Comparison of ENCODE assay signal across 8 cellular contexts in genomic region chr15:98866503-98866902, GRCh38.
DNase-seq lines count a peak whose midpoint lies in the region; ATAC-seq and TF ChIP-seq lines count a peak whose summit lies in the region.

No MANE protein-coding gene starts in this region.

- peaks cover 36% of the 10 kb centered on the region for H3K79me1 ChIP-seq in mesenchymal stem cell (replicated peaks; ENCODE audit: low read length, poor library complexity, severe bottlenecking)

- peaks cover 3% of the 10 kb centered on the region for H3K4me1 ChIP-seq in mesenchymal stem cell (ENCODE audit: control insufficient read depth, insufficient read depth, low read depth, low read length)

- H2BK12ac ChIP-seq in mesenchymal stem cell (ENCODE audit: low read length in 2 of 2): no peak overlapping the region

- no peak overlapping the region for H2AFZ ChIP-seq in mesenchymal stem cell (ENCODE audit: low read depth, low read length)

- DNase-seq in CD1c-positive myeloid dendritic cell (ENCODE audit: extremely low spot score): peak; percentile 25
- DNase-seq in brain microvascular endothelial cell: peak; percentile 73
- DNase-seq in mesenchymal stem cell: peak; percentile 89
- no peak for DNase-seq in stimulated activated CD4-positive, alpha-beta T cell treated with anti-CD3 and anti-CD28 coated beads, Interleukin-2, amount 100 ng/mL, for 48 hours
- no peak for DNase-seq in DMS79 (lab: John Stamatoyannopoulos, UW)
- no peak for DNase-seq in NCI-H1436 treated with DMSO at 0.1 percent for 48 hours (lab: John Stamatoyannopoulos, UW)

- no peak overlapping the region for H3K14ac ChIP-seq in mesenchymal stem cell (ENCODE audit: low read length in 2 of 2)

- H3K4me2 ChIP-seq in mesenchymal stem cell (ENCODE audit: low read length, poor library complexity, severe bottlenecking): no peak overlapping the region

- H3K23ac ChIP-seq in mesenchymal stem cell (ENCODE audit: low read length in 2 of 2): no peak overlapping the region

- 21% methylated on average over 9 of the region's 11 CpGs for WGBS in mesenchymal stem cell

- H3K27me3 ChIP-seq in brain microvascular endothelial cell (replicated peaks): no peaks in the 10 kb centered on the region
- H3K27me3 ChIP-seq in mesenchymal stem cell (ENCODE audit: control insufficient read depth in 1 of 2, insufficient read depth in 1 of 2, low read length in 2 of 2): no peaks in the 10 kb centered on the region

- no peak for ATAC-seq in GM19463 (IDR thresholded peaks at IDR 0.05; ENCODE audit: unreplicated experiment)

- H2AK5ac ChIP-seq in mesenchymal stem cell (ENCODE audit: low read length, severe bottlenecking): no peak overlapping the region

- H3K4ac ChIP-seq in mesenchymal stem cell (ENCODE audit: low read depth in 1 of 2, low read length in 2 of 2): peak overlapping the region in 1 of 2 experiments; percentile 34

- H3K9me3 ChIP-seq in KOPT-K1 (ENCODE audit: insufficient read depth, low read length, poor library complexity, severe bottlenecking) (no peaks in the 10 kb centered on the region), mesenchymal stem cell (ENCODE audit: control insufficient read depth, low read length) (no peaks in the 10 kb centered on the region)

- H4K91ac ChIP-seq in mesenchymal stem cell (ENCODE audit: low read length): no peak overlapping the region

- H2BK15ac ChIP-seq in mesenchymal stem cell (ENCODE audit: low read depth, poor library complexity, severe bottlenecking): no peak overlapping the region

- H2BK5ac ChIP-seq in mesenchymal stem cell (ENCODE audit: low read depth, low read length, poor library complexity, severe bottlenecking): no peak overlapping the region

- H4K8ac ChIP-seq in mesenchymal stem cell (ENCODE audit: low read length): no peak overlapping the region

- in situ Hi-C loops in brain microvascular endothelial cell (cut with HindIII; ENCODE audit: low pct_ligation_motif_present, low sequenced_read_pairs): no loop called here

- H3K9ac ChIP-seq in mesenchymal stem cell (ENCODE audit: low read length): peak overlapping the region; percentile 97

- peak overlapping the region; percentile 26 for H3K4me3 ChIP-seq in brain microvascular endothelial cell (ENCODE audit: low read depth, low read length)
- H3K4me3 ChIP-seq in mesenchymal stem cell (ENCODE audit: insufficient read depth in 1 of 2, low read depth in 1 of 2, low read length in 2 of 2): peak overlapping the region in 1 of 2 experiments; percentile 82

- peak overlapping the region in 1 of 2 experiments; percentile 14 for H3K18ac ChIP-seq in mesenchymal stem cell (ENCODE audit: low read depth in 1 of 2, low read length in 2 of 2)

- no peak overlapping the region for H2BK120ac ChIP-seq in mesenchymal stem cell (ENCODE audit: low read depth, low read length)

- H3K27ac ChIP-seq in KOPT-K1 (ENCODE audit: low read depth, low read length, poor library complexity, severe bottlenecking) (peak overlapping the region; percentile 94), brain microvascular endothelial cell (peak overlapping the region; percentile 85), mesenchymal stem cell (ENCODE audit: low read length, poor library complexity, severe bottlenecking) (no peak overlapping the region)

- H3K36me3 ChIP-seq in KOPT-K1 (ENCODE audit: insufficient read depth, low read length) (no peaks in the 10 kb centered on the region), brain microvascular endothelial cell (replicated peaks) (no peaks in the 10 kb centered on the region), mesenchymal stem cell (ENCODE audit: control insufficient read depth in 1 of 2, insufficient read depth in 2 of 2, low read depth in 1 of 2, low read length in 2 of 2) (no peaks in the 10 kb centered on the region)

- TF ChIP-seq CTCF in brain microvascular endothelial cell (IDR thresholded peaks at IDR 0.05; ENCODE audit: low read depth, low read length, missing control alignments): no peak

Comparison
In these comparisons a context has a peak if more than half of its experiments do, and no peak if none do; other contexts are left out.
1. DNase-seq: peak in CD1c-positive myeloid dendritic cell (single experiment), brain microvascular endothelial cell (single experiment) and mesenchymal stem cell (single experiment); none in stimulated activated CD4-positive, alpha-beta T cell treated with anti-CD3 and anti-CD28 coated beads, Interleukin-2, amount 100 ng/mL, for 48 hours (0 of 2), DMS79 (single experiment) and NCI-H1436 treated with DMSO at 0.1 percent for 48 hours (single experiment).